In genomic region chr6:108238321-108238720, GRCh38 we compare ENCODE assay signal across 35 cellular contexts. TPM values are rescaled to one million over a fixed set of nuclear protein-coding genes. Genes with fewer than 3 reads are reported as not detected.
DNase-seq lines count a peak whose midpoint lies in the region; ATAC-seq and TF ChIP-seq lines count a peak whose summit lies in the region.
"Had no signal": no experiment of that assay in that cellular context is flagged by ENCODE, and none has a peak within 500 bp of the region (broad histone marks: within the 10 kb centered on the region; RNA-seq: fewer than 3 reads in every experiment).

No MANE protein-coding gene starts in this region.

- no peak for TF ChIP-seq CTCF in activated CD8-positive, alpha-beta T cell treated with anti-CD3 and anti-CD28 coated beads for 36 hours (IDR thresholded peaks at IDR 0.05)
- no peak for TF ChIP-seq CTCF in left lung (IDR thresholded peaks at IDR 0.05)
- no peak for TF ChIP-seq CTCF in lower lobe of right lung (IDR thresholded peaks at IDR 0.05)
- TF ChIP-seq CTCF in upper lobe of right lung (IDR thresholded peaks at IDR 0.05), result no peak
- TF ChIP-seq CTCF in heart left ventricle (IDR thresholded peaks at IDR 0.05), result no peak

- peaks cover 0 to 50% of the 10 kb centered on the region in 2 donors for H3K36me3 ChIP-seq in left lung
- peaks cover 15% of the 10 kb centered on the region for H3K36me3 ChIP-seq in lower lobe of right lung
- H3K36me3 ChIP-seq in upper lobe of right lung, result no peaks in the 10 kb centered on the region
- peaks cover 0 to 40% (median 18%) of the 10 kb centered on the region in 9 donors for H3K36me3 ChIP-seq in heart left ventricle

- H3K27me3 Mint-ChIP-seq in activated CD8-positive, alpha-beta T cell treated with anti-CD3 and anti-CD28 coated beads for 36 hours, result no peaks in the 10 kb centered on the region
- no peaks in the 10 kb centered on the region for H3K27me3 Mint-ChIP-seq in activated CD8-positive, alpha-beta T cell treated with anti-CD3 and anti-CD28 coated beads, Interleukin-2, amount 10 ng/mL, durations not matched to agents 7 days and 5 days (ENCODE audit: low read depth)
- H3K27me3 Mint-ChIP-seq: B cell; CD4-positive, alpha-beta memory T cell; CD4-positive, alpha-beta T cell; CD4-positive, CD25-positive, alpha-beta regulatory T cell; CD8-positive, alpha-beta memory T cell had no signal

- H3K27me3 ChIP-seq in left lung (no peaks in the 10 kb centered on the region), lower lobe of right lung (ENCODE audit: low read depth) (no peaks in the 10 kb centered on the region), upper lobe of right lung (no peaks in the 10 kb centered on the region), heart left ventricle (no peaks in the 10 kb centered on the region)
- H3K27me3 ChIP-seq: BE2C; BLaER1; BLaER1 treated with 17β-estradiol and CSF1 and Interleukin-3, amounts not matched to agents 10 nM and 100 nM had no signal

- H3K27ac Mint-ChIP-seq in activated CD8-positive, alpha-beta T cell treated with anti-CD3 and anti-CD28 coated beads for 36 hours, result peak overlapping the region; percentile 28
- H3K27ac Mint-ChIP-seq in activated CD8-positive, alpha-beta T cell treated with anti-CD3 and anti-CD28 coated beads, Interleukin-2, amount 10 ng/mL, durations not matched to agents 7 days and 5 days, result no peak overlapping the region
- H3K27ac Mint-ChIP-seq: B cell; CD14-positive monocyte; CD4-positive, alpha-beta memory T cell; CD4-positive, alpha-beta T cell; CD4-positive, CD25-positive, alpha-beta regulatory T cell; CD8-positive, alpha-beta memory T cell; CD8-positive, alpha-beta T cell had no signal

- intact Hi-C loops in activated CD8-positive, alpha-beta T cell treated with anti-CD3 and anti-CD28 coated beads for 36 hours (cut with micrococcal nuclease), result no loop called here
- intact Hi-C loops in left lung (cut with DNase I), result no loop called here
- intact Hi-C loops in lower lobe of right lung (cut with DNase I), result no loop called here
- intact Hi-C loops in upper lobe of right lung (cut with DNase I), result no loop called here
- intact Hi-C loops in left ventricle myocardium superior (cut with micrococcal nuclease), result no loop called here
- intact Hi-C loops in heart left ventricle (cut with DNase I), result no loop called here

- no peak for DNase-seq in activated CD8-positive, alpha-beta T cell treated with anti-CD3 and anti-CD28 coated beads for 36 hours
- no peak for DNase-seq in activated CD8-positive, alpha-beta T cell treated with anti-CD3 and anti-CD28 coated beads, Interleukin-2, amount 10 ng/mL, durations not matched to agents 7 days and 5 days
- peak in 1 of 2 donors; percentile 49 for DNase-seq in left lung
- DNase-seq in lower lobe of right lung, result no peak
- no peak for DNase-seq in upper lobe of right lung
- no peak for DNase-seq in left ventricle myocardium superior
- DNase-seq in heart left ventricle, result no peak
- DNase-seq: 8988T; ACHN; AML-193; BE2C; C1 segment of cervical spinal cord; Caco-2; Calu3; CD4-positive, alpha-beta memory T cell; CD4-positive, alpha-beta T cell; CD4-positive, CD25-positive, alpha-beta regulatory T cell; CD8-positive, alpha-beta memory T cell; CD8-positive, alpha-beta T cell; COR-L47; DMS 273 treated with DMSO at 0.1 percent for 48 hours; DMS153; DMS53; DMS79; DMS79 treated with DMSO at 0.1 percent for 48 hours; DND-41; EL had no signal

- POLR2A ChIA-PET in activated CD8-positive, alpha-beta T cell treated with anti-CD3 and anti-CD28 coated beads for 36 hours (lab: Charles Lee), result no interaction called here
- POLR2A ChIA-PET in activated CD8-positive, alpha-beta T cell treated with anti-CD3 and anti-CD28 coated beads, Interleukin-2, amount 10 ng/mL, durations not matched to agents 7 days and 5 days (lab: Charles Lee), result interaction anchor here (0.6 kb wide), 2 partner anchors 11 to 1130 kb away, joined by 3 read pairs; no protein-coding TSS in a partner anchor

- H3K4me1 ChIP-seq in left lung, result peaks cover 0 to 9% of the 10 kb centered on the region in 2 donors
- H3K4me1 ChIP-seq in lower lobe of right lung, result peaks cover 9% of the 10 kb centered on the region
- H3K4me1 ChIP-seq in upper lobe of right lung, result no peaks in the 10 kb centered on the region
- H3K4me1 ChIP-seq in heart left ventricle, result peaks cover 0 to 8% (median 0%) of the 10 kb centered on the region in 12 donors
- H3K4me1 ChIP-seq: A549; BLaER1; BLaER1 treated with 17β-estradiol and CSF1 and Interleukin-3, amounts not matched to agents 10 nM and 100 nM had no signal

- no peak overlapping the region for H3K4me3 Mint-ChIP-seq in activated CD8-positive, alpha-beta T cell treated with anti-CD3 and anti-CD28 coated beads for 36 hours
- H3K4me3 Mint-ChIP-seq in activated CD8-positive, alpha-beta T cell treated with anti-CD3 and anti-CD28 coated beads, Interleukin-2, amount 10 ng/mL, durations not matched to agents 7 days and 5 days, result no peak overlapping the region
- H3K4me3 Mint-ChIP-seq: B cell; CD14-positive monocyte; CD4-positive, alpha-beta memory T cell; CD4-positive, alpha-beta T cell; CD4-positive, CD25-positive, alpha-beta regulatory T cell; CD8-positive, alpha-beta memory T cell; CD8-positive, alpha-beta T cell had no signal

- TF ChIP-seq POLR2A in heart left ventricle (IDR thresholded peaks at IDR 0.05), result no peak

- H3K36me3 Mint-ChIP-seq in activated CD8-positive, alpha-beta T cell treated with anti-CD3 and anti-CD28 coated beads for 36 hours (ENCODE audit: low read depth), result peaks cover 43% of the 10 kb centered on the region
- peaks cover 46% of the 10 kb centered on the region for H3K36me3 Mint-ChIP-seq in activated CD8-positive, alpha-beta T cell treated with anti-CD3 and anti-CD28 coated beads, Interleukin-2, amount 10 ng/mL, durations not matched to agents 7 days and 5 days (ENCODE audit: low read depth)

- H3K4me3 ChIP-seq in left lung (no peak overlapping the region), lower lobe of right lung (no peak overlapping the region), upper lobe of right lung (no peak overlapping the region), heart left ventricle (no peak overlapping the region)
- H3K4me3 ChIP-seq: A549; BLaER1; BLaER1 treated with 17β-estradiol and CSF1 and Interleukin-3, amounts not matched to agents 10 nM and 100 nM had no signal

- no peaks in the 10 kb centered on the region for H3K9me3 ChIP-seq in left lung
- H3K9me3 ChIP-seq in lower lobe of right lung, result peaks cover 6% of the 10 kb centered on the region
- H3K9me3 ChIP-seq in upper lobe of right lung, result peaks cover 6% of the 10 kb centered on the region
- H3K9me3 ChIP-seq in heart left ventricle, result peaks cover 0 to 9% (median 2%) of the 10 kb centered on the region in 12 donors
- H3K9me3 ChIP-seq: A549, BE2C had no signal

- peaks cover 27% of the 10 kb centered on the region for H3K4me1 Mint-ChIP-seq in activated CD8-positive, alpha-beta T cell treated with anti-CD3 and anti-CD28 coated beads for 36 hours (ENCODE audit: low read depth)
- peaks cover 9% of the 10 kb centered on the region for H3K4me1 Mint-ChIP-seq in activated CD8-positive, alpha-beta T cell treated with anti-CD3 and anti-CD28 coated beads, Interleukin-2, amount 10 ng/mL, durations not matched to agents 7 days and 5 days (ENCODE audit: low read depth)

- no peak for ATAC-seq in activated CD8-positive, alpha-beta T cell treated with anti-CD3 and anti-CD28 coated beads for 36 hours
- ATAC-seq in activated CD8-positive, alpha-beta T cell treated with anti-CD3 and anti-CD28 coated beads, Interleukin-2, amount 10 ng/mL, durations not matched to agents 7 days and 5 days, result no peak
- ATAC-seq in left lung, result peak; percentile 98
- peak; percentile 76 to 79 for ATAC-seq in lower lobe of right lung
- peak; percentile 71 for ATAC-seq in upper lobe of right lung
- ATAC-seq in left ventricle myocardium superior, result no peak
- ATAC-seq in HG02938 (IDR thresholded peaks at IDR 0.05; ENCODE audit: unreplicated experiment), result no peak
- ATAC-seq in heart left ventricle, result no peak
- ATAC-seq: A549; CD8-positive, alpha-beta T cell had no signal

- CTCF ChIA-PET in activated CD8-positive, alpha-beta T cell treated with anti-CD3 and anti-CD28 coated beads for 36 hours (lab: Charles Lee), result interaction anchor here (1.0 to 2.8 kb wide), 2 partner anchors 11 to 13 kb away, joined by 3 to 8 read pairs; no protein-coding TSS in a partner anchor
- CTCF ChIA-PET in activated CD8-positive, alpha-beta T cell treated with anti-CD3 and anti-CD28 coated beads, Interleukin-2, amount 10 ng/mL, durations not matched to agents 7 days and 5 days (lab: Charles Lee), result no interaction called here

- 92 to 98% (median 97%) methylated on average over 4 of the region's 4 CpGs for WGBS in heart left ventricle, 4 donors

- H3K9me3 Mint-ChIP-seq in activated CD8-positive, alpha-beta T cell treated with anti-CD3 and anti-CD28 coated beads for 36 hours, result peaks cover 5% of the 10 kb centered on the region
- peaks cover 7% of the 10 kb centered on the region for H3K9me3 Mint-ChIP-seq in activated CD8-positive, alpha-beta T cell treated with anti-CD3 and anti-CD28 coated beads, Interleukin-2, amount 10 ng/mL, durations not matched to agents 7 days and 5 days (ENCODE audit: insufficient read depth)

- H3K27ac ChIP-seq in left lung (no peak overlapping the region), lower lobe of right lung (peak overlapping the region; percentile 19), upper lobe of right lung (no peak overlapping the region), heart left ventricle (no peak overlapping the region)
- H3K27ac ChIP-seq: 22Rv1; A549; BLaER1; BLaER1 treated with 17β-estradiol and CSF1 and Interleukin-3, amounts not matched to agents 10 nM and 100 nM; C4-2B had no signal

RNA-seq across cellular contexts. Expression of gene SNX3, which starts 22.5 kb away (rescaled TPM):
- 10 to 100 TPM; 62.5 to 68.4 TPM for total RNA-seq in activated CD8-positive, alpha-beta T cell treated with anti-CD3 and anti-CD28 coated beads for 36 hours
- total RNA-seq in activated CD8-positive, alpha-beta T cell treated with anti-CD3 and anti-CD28 coated beads, Interleukin-2, amount 10 ng/mL, durations not matched to agents 7 days and 5 days, result 10 to 100 TPM; 91.5 to 91.9 TPM
- total RNA-seq in left lung, result 100 to 1,000 TPM; 196 to 214 TPM
- total RNA-seq in lower lobe of right lung, result 230 TPM
- 179 TPM for total RNA-seq in upper lobe of right lung
- total RNA-seq in left ventricle myocardium superior, result 268 TPM
- 100 to 1,000 TPM; 180 to 259 (median 241) TPM for total RNA-seq in heart left ventricle
- polyA plus RNA-seq in heart left ventricle, result 100 to 1,000 TPM; 214 to 229 TPM

RNA-seq across cellular contexts. Expression of gene AFG1L, which starts 56.5 kb away (rescaled TPM):
- 1 to 10 TPM; 5.6 to 6.3 TPM for total RNA-seq in activated CD8-positive, alpha-beta T cell treated with anti-CD3 and anti-CD28 coated beads for 36 hours
- 1 to 10 TPM; 4.0 to 7.5 TPM for total RNA-seq in activated CD8-positive, alpha-beta T cell treated with anti-CD3 and anti-CD28 coated beads, Interleukin-2, amount 10 ng/mL, durations not matched to agents 7 days and 5 days
- 10 to 100 TPM in 1 of 2 donors, 1 to 10 TPM in 1; 9.3 to 10.2 TPM for total RNA-seq in left lung
- total RNA-seq in lower lobe of right lung, result 7.4 TPM
- 7.7 TPM for total RNA-seq in upper lobe of right lung
- 12.4 TPM for total RNA-seq in left ventricle myocardium superior
- total RNA-seq in heart left ventricle, result 10 to 100 TPM in 6 of 9 donors, 1 to 10 TPM in 3; 1.9 to 16.6 (median 11.1) TPM
- polyA plus RNA-seq in heart left ventricle, result 1 to 10 TPM; 3.0 to 5.3 TPM

Comparison
In these comparisons a context has a peak if more than half of its experiments do, and no peak if none do; other contexts are left out.
1. ATAC-seq: peak in left lung (single experiment), lower lobe of right lung (2 of 2) and upper lobe of right lung (single experiment); none in activated CD8-positive, alpha-beta T cell treated with anti-CD3 and anti-CD28 coated beads for 36 hours (single experiment), activated CD8-positive, alpha-beta T cell treated with anti-CD3 and anti-CD28 coated beads, Interleukin-2, amount 10 ng/mL, durations not matched to agents 7 days and 5 days (single experiment), left ventricle myocardium superior (single experiment), HG02938 (single experiment) and heart left ventricle (0 of 4).